ENCODE assay signal across 8 cellular contexts in genomic region chr13:113490496-113491417, GRCh38. TPM values are rescaled to one million over a fixed set of nuclear protein-coding genes. Genes with fewer than 3 reads are reported as not detected.
DNase-seq lines count a peak whose midpoint lies in the region; ATAC-seq, FAIRE-seq and TF ChIP-seq lines count a peak whose summit lies in the region.

Gene DCUN1D2 (minus strand): TSS chr13:113490711. CDS start chr13:113490669, 42 bp downstream.

- intact Hi-C loops in left ventricle myocardium superior (cut with micrococcal nuclease) = no loop called here

- FAIRE-seq in urothelium cell line (lab: Jason Lieb, UNC) = peak; percentile 86

- peak within 1 kb of the TSS; percentile 80 for H3K4me3 ChIP-seq in GM12865 (ENCODE audit: low read depth, low read length)

- ATAC-seq in HG02588 (IDR thresholded peaks at IDR 0.05; ENCODE audit: unreplicated experiment) = peak; percentile 85
- ATAC-seq in left ventricle myocardium superior = peak; percentile 90

- peak; percentile 96 for DNase-seq in GM12865 (ENCODE audit: low read depth)
- peak; percentile 71 for DNase-seq in NCI-H1048 (lab: John Stamatoyannopoulos, UW)
- DNase-seq in T-helper 1 cell = peak; percentile 51 to 83 (median 59)
- peak; percentile 55 to 96 (median 90) for DNase-seq in amygdala (lab: John Stamatoyannopoulos, UW)
- peak; percentile 98 for DNase-seq in left ventricle myocardium superior
- peak; percentile 90 for DNase-seq in pulmonary artery endothelial cell (ENCODE audit: low read depth, low spot score)
- DNase-seq in urothelium cell line (ENCODE audit: low spot score) = peak; percentile 99

- no peak for TF ChIP-seq CTCF in GM12865 (IDR thresholded peaks at IDR 0.05; ENCODE audit: insufficient read depth, low read depth, low read length, missing control alignments)

RNA-seq across cellular contexts. Expression of gene DCUN1D2, which starts in this region (rescaled TPM):
- total RNA-seq in left ventricle myocardium superior (242 TPM), pulmonary artery endothelial cell (7.7 and 8.2 TPM in 2 replicates)

Comparison
In these comparisons a context has a peak if more than half of its experiments do, and no peak if none do; other contexts are left out.
1. Peak in every context shown above with its lines: DNase-seq, ATAC-seq and H3K4me3 ChIP-seq.
2. RNA of gene DCUN1D2 (total RNA-seq): 242 TPM in left ventricle myocardium superior (single experiment); 7.7 to 8.2 TPM in pulmonary artery endothelial cell; every median in the first group is over 10 times any median in the second.